In genomic region chr2:230505162-230505561, GRCh38 we compare ENCODE assay signal across 14 cellular contexts.
DNase-seq lines count a peak whose midpoint lies in the region; ATAC-seq and TF ChIP-seq lines count a peak whose summit lies in the region.
"Had no signal": no experiment of that assay in that cellular context is flagged by ENCODE, and none has a peak within 500 bp of the region (broad histone marks: within the 10 kb centered on the region; RNA-seq: fewer than 3 reads in every experiment).

No MANE protein-coding gene starts in this region.

- H3K4me3 ChIP-seq in Jurkat, Clone E6-1 (ENCODE audit: low read length), result no peak overlapping the region
- H3K4me3 ChIP-seq in HAP-1, result no peak overlapping the region
- H3K4me3 ChIP-seq: gastrocnemius medialis had no signal

- TF ChIP-seq POLR2A in erythroblast (IDR thresholded peaks at IDR 0.05; ENCODE audit: low read length), result no peak

- in situ Hi-C loops in HAP-1 (cut with MboI; ENCODE audit: low sequenced_read_pairs), result no loop called here

- no peaks in the 10 kb centered on the region for H3K36me3 ChIP-seq in HAP-1 (replicated peaks)

- no peaks in the 10 kb centered on the region for H3K9me3 ChIP-seq in HAP-1
- H3K9me3 ChIP-seq: gastrocnemius medialis had no signal

- DNase-seq in Jurkat, Clone E6-1 (ENCODE audit: low read depth, low spot score), result peak; percentile 37
- DNase-seq in HAP-1 (ENCODE audit: low spot score in 2 of 2), result no peak
- DNase-seq in hepatic stellate cell (ENCODE audit: low spot score), result no peak
- DNase-seq in NCI-H1417 (lab: John Stamatoyannopoulos, UW), result no peak
- no peak for DNase-seq in erythroblast (lab: John Stamatoyannopoulos, UW)
- DNase-seq: CD4-positive, alpha-beta T cell; gastrocnemius medialis; KBM-7; NCI-H187; OCI-M1; stimulated activated CD8-positive, alpha-beta memory T cell treated with anti-CD3 and anti-CD28 coated beads, Interleukin-4, amount 100 ng/mL, for 48 hours had no signal

- H3K4me1 ChIP-seq in HAP-1, result no peaks in the 10 kb centered on the region
- H3K4me1 ChIP-seq: gastrocnemius medialis had no signal

- no peaks in the 10 kb centered on the region for H3K27me3 ChIP-seq in HAP-1 (ENCODE audit: low read depth)
- H3K27me3 ChIP-seq: gastrocnemius medialis had no signal

- ATAC-seq in GM18511 (IDR thresholded peaks at IDR 0.05; ENCODE audit: unreplicated experiment) (peak; percentile 92), GM19467 (IDR thresholded peaks at IDR 0.05; ENCODE audit: unreplicated experiment) (peak; percentile 80), HG02870 (IDR thresholded peaks at IDR 0.05; ENCODE audit: unreplicated experiment) (peak; percentile 66)
- ATAC-seq: gastrocnemius medialis had no signal
